In the genomic region with DNA sequence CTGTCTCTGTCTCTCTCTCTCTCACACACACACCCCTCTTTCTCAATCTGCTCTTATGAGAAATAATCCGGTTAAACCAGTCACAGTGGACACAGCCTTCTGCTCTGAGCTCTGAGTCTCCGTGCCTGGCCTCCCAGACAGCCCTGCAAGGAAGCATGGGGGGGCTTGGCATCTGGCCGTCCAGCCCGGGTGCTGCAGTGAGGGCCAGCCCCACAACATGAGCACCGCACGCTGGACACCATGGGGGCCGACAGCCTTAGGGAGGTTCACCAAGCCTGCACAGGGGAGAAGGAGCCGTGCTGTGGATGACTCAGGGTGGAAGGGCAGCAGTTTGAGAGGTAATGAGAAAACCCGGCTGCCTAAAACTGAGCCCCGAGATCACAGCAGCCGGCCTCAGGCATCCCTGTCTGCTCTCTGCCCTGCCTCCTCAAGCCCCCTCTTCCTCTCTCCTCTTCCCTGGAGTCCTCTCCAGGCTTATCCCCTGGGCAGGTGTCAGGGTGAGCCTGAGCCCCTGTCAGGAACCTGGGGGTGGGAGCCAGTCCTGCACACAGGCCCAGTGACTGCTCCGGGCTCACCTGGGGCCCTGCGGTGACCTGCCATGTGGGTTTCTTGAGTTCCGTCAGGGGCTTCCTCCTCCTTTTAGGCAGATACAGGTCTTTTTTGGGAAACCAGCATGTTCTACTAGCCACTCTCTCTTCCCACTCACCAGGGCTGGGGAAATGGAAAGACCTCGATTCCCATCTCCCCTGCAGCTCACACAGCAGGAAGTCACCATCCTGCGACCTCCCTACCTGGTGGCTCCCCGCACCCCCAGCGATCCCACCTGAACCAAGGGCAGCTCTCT, we compare ENCODE assay signal across 11 cellular contexts.
DNase-seq lines count a peak whose midpoint lies in the region; ATAC-seq, FAIRE-seq and TF ChIP-seq lines count a peak whose summit lies in the region.
"Had no signal": no experiment of that assay in that cellular context is flagged by ENCODE, and none has a peak within 500 bp of the region (broad histone marks: within the 10 kb centered on the region; RNA-seq: fewer than 3 reads in every experiment).

No MANE protein-coding gene starts in this region.

- ATAC-seq in T-cell (replicated peaks in 1 of 4) (no peak), psoas muscle (peak in 3 of 4 donors; percentile 26 to 49 (median 39))

- H3K4me3 Mint-ChIP-seq in T-cell, result peak overlapping the region in 2 of 3 donors; percentile 6 to 73
- H3K4me3 Mint-ChIP-seq: H9 had no signal

- peak overlapping the region; percentile 91 to 96 for H3K27ac Mint-ChIP-seq in T-cell

- H3K27ac ChIP-seq in esophagus (ENCODE audit: low read depth in 2 of 2, low read length in 1 of 2), result peak overlapping the region; percentile 37 to 66
- peak overlapping the region; percentile 23 for H3K27ac ChIP-seq in psoas muscle

- no peaks in the 10 kb centered on the region for H3K27me3 Mint-ChIP-seq in T-cell

- 78 to 82% methylated on average over 18 of the region's 18 CpGs for WGBS in esophagus, 2 donors
- WGBS in psoas muscle, 3 donors, result 75 to 81% (median 81%) methylated on average over 16 to 18 of the region's 18 CpGs

- FAIRE-seq in D721Med (lab: Jason Lieb, UNC) (peak; percentile 67), GM12892 (lab: Jason Lieb, UNC) (no peak)
- FAIRE-seq: G401.6 had no signal

- H3K9me3 Mint-ChIP-seq in T-cell, result no peaks in the 10 kb centered on the region

- CTCF ChIA-PET in T-cell (lab: Charles Lee), result no interaction called here

- no peak for TF ChIP-seq CTCF in D721Med (IDR thresholded peaks at IDR 0.05; ENCODE audit: insufficient read depth, missing control alignments)
- TF ChIP-seq CTCF in psoas muscle (IDR thresholded peaks at IDR 0.05), result no peak

- H3K4me3 ChIP-seq in esophagus (ENCODE audit: low read depth in 1 of 2, low read length in 2 of 2) (no peak overlapping the region), psoas muscle (no peak overlapping the region)

- peaks cover 16 to 46% of the 10 kb centered on the region in 2 donors for H3K36me3 ChIP-seq in esophagus (ENCODE audit: control insufficient read depth in 2 of 2, insufficient read depth in 2 of 2, low read length in 1 of 2)
- H3K36me3 ChIP-seq in psoas muscle (ENCODE audit: insufficient read depth in 1 of 2, low read depth in 1 of 2), result peaks cover 0 to 25% of the 10 kb centered on the region in 2 donors

- peaks cover 0 to 31% of the 10 kb centered on the region in 2 donors for H3K4me1 ChIP-seq in esophagus (ENCODE audit: control insufficient read depth in 2 of 2, insufficient read depth in 2 of 2, low read length in 1 of 2)
- H3K4me1 ChIP-seq in psoas muscle, result peaks cover 23% of the 10 kb centered on the region

- POLR2A ChIA-PET in T-cell (lab: Charles Lee), result no interaction called here

- H3K36me3 Mint-ChIP-seq in T-cell, result peaks cover 26% of the 10 kb centered on the region

- H3K4me1 Mint-ChIP-seq in T-cell, result peaks cover 73 to 82% (median 80%) of the 10 kb centered on the region in 3 donors

- peak; percentile 93 for DNase-seq in D721Med (ENCODE audit: insufficient read length, low spot score)
- no peak for DNase-seq in T-cell
- peak; percentile 23 to 55 for DNase-seq in psoas muscle
- DNase-seq in GM12892 (ENCODE audit: insufficient read length), result no peak
- DNase-seq in NCI-H146 treated with DMSO at 0.1 percent for 48 hours (lab: John Stamatoyannopoulos, UW; ENCODE audit: unreplicated experiment), result no peak
- no peak for DNase-seq in NCI-H146 (lab: John Stamatoyannopoulos, UW)
- DNase-seq in NK-92 (lab: John Stamatoyannopoulos, UW; ENCODE audit: unreplicated experiment), result no peak
- DNase-seq: H9, MM.1S had no signal

- H3K9me3 ChIP-seq in esophagus (ENCODE audit: control insufficient read depth in 2 of 2, insufficient read depth in 1 of 2, low read depth in 1 of 2, low read length in 1 of 2), result peaks cover 0 to 3% of the 10 kb centered on the region in 2 donors
- H3K9me3 ChIP-seq in psoas muscle, result no peaks in the 10 kb centered on the region

- H3K27me3 ChIP-seq in esophagus (ENCODE audit: control insufficient read depth in 1 of 2, insufficient read depth in 2 of 2, low read length in 2 of 2), result no peaks in the 10 kb centered on the region
- H3K27me3 ChIP-seq in psoas muscle (ENCODE audit: insufficient read depth in 3 of 3, low read length in 2 of 3), result no peaks in the 10 kb centered on the region

- intact Hi-C loops in psoas muscle (cut with DNase I), result loop anchor here in 1 of 2 donors (5.0 kb wide), 1 partner anchor 66 kb away; no protein-coding TSS in a partner anchor

- TF ChIP-seq POLR2A in GM12892 (IDR thresholded peaks at IDR 0.05; ENCODE audit: low read depth, low read length), result no peak

Comparison
In these comparisons a context has a peak if more than half of its experiments do, and no peak if none do; other contexts are left out.
1. DNase-seq: peak in D721Med (single experiment) and psoas muscle (2 of 2); none in T-cell (0 of 34), GM12892 (single experiment), NCI-H146 treated with DMSO at 0.1 percent for 48 hours (single experiment), NCI-H146 (single experiment) and NK-92 (single experiment).
2. ATAC-seq: peak in psoas muscle (3 of 4); none in T-cell (0 of 4).